ENCODE assay signal across 17 cellular contexts in the genomic region with DNA sequence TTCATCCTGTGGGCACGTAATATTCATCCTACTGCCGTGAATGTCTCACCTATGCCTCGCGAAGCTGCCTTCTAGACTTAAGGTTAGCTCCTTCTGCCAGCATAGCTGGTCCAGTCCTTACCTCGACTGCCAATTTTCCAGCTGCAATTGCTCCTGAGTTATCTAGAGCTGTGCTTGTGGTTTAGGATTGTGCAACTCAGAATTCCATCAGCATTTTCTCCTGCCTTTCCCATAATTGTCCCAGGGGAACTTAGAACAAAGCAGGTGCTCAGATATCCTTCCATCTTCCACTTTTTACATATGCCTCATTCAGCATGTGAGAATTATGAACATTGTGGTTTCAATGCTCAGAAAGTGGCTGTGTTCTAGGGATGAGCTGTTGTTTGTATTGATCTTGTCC.
A peak's percentile ranks its signal among the peaks of the same experiment; 100 is the strongest.
DNase-seq lines count a peak whose midpoint lies in the region; ATAC-seq, FAIRE-seq and TF ChIP-seq lines count a peak whose summit lies in the region.
"Had no signal": no experiment of that assay in that cellular context is flagged by ENCODE, and none has a peak within 500 bp of the region (broad histone marks: within the 10 kb centered on the region; RNA-seq: fewer than 3 reads in every experiment).

No MANE protein-coding gene starts in this region.

- no peak for ATAC-seq in SK-N-SH treated with all-trans-retinoic acid at 6 μM for 48 hours
- no peak for ATAC-seq in left lobe of liver
- ATAC-seq: activated CD8-positive, alpha-beta T cell treated with anti-CD3 and anti-CD28 coated beads, Interleukin-2, amount 10 ng/mL, durations not matched to agents 7 days and 5 days; activated T-cell treated with anti-CD3 and anti-CD28 coated beads, Interleukin-2, amount 50 U/mL, for 72 hours; Panc1 had no signal

- intact Hi-C loops in kidney (cut with DNase I) = no loop called here

- H2AK5ac ChIP-seq in mesenchymal stem cell (ENCODE audit: low read length, severe bottlenecking) = no peak overlapping the region

- H3K9ac ChIP-seq in mesenchymal stem cell (ENCODE audit: low read length) = no peak overlapping the region
- H3K9ac ChIP-seq in kidney (ENCODE audit: low read length in 2 of 2) = no peak overlapping the region

- no peaks in the 10 kb centered on the region for H3K79me1 ChIP-seq in mesenchymal stem cell (replicated peaks; ENCODE audit: low read length, poor library complexity, severe bottlenecking)

- H2BK12ac ChIP-seq in mesenchymal stem cell (ENCODE audit: low read length in 2 of 2) = no peak overlapping the region

- H3K14ac ChIP-seq in mesenchymal stem cell (ENCODE audit: low read length in 2 of 2) = no peak overlapping the region

- no peak for TF ChIP-seq CTCF in kidney (IDR thresholded peaks at IDR 0.05; ENCODE audit: borderline replicate concordance, extremely low read depth, insufficient read depth)

- H3K27ac ChIP-seq in mesenchymal stem cell (ENCODE audit: low read length, poor library complexity, severe bottlenecking) = no peak overlapping the region
- H3K27ac ChIP-seq in kidney (ENCODE audit: low read depth in 2 of 2, low read length in 2 of 2) = no peak overlapping the region
- H3K27ac ChIP-seq: skin epidermis, thyroid gland had no signal

- H3K4me3 ChIP-seq in mesenchymal stem cell (ENCODE audit: insufficient read depth in 1 of 2, low read depth in 1 of 2, low read length in 2 of 2) (no peak overlapping the region), kidney (ENCODE audit: low read length in 2 of 2) (no peak overlapping the region)
- H3K4me3 ChIP-seq: skin epidermis, thyroid gland had no signal

- DNase-seq in H4 (ENCODE audit: low spot score) = peak; percentile 30
- DNase-seq in NCI-H2107 treated with DMSO at 0.1 percent for 48 hours (lab: John Stamatoyannopoulos, UW; ENCODE audit: unreplicated experiment) = peak; percentile 81
- peak; percentile 16 for DNase-seq in brain pericyte (ENCODE audit: low read depth, low spot score)
- peak; percentile 47 for DNase-seq in mesenchymal stem cell
- no peak for DNase-seq in HuH-7 (ENCODE audit: low spot score)
- no peak for DNase-seq in left lobe of liver (ENCODE audit: low spot score)
- DNase-seq in kidney = no peak
- DNase-seq: activated CD8-positive, alpha-beta T cell treated with anti-CD3 and anti-CD28 coated beads, Interleukin-2, amount 10 ng/mL, durations not matched to agents 7 days and 5 days; activated naive CD8-positive, alpha-beta T cell treated with anti-CD3 and anti-CD28 coated beads for 36 hours; activated T-cell treated with anti-CD3 and anti-CD28 coated beads, Interleukin-2, amount 50 U/mL, for 72 hours; GOT3; NCI-H1436 treated with DMSO at 0.1 percent for 48 hours; nucleus accumbens; thyroid gland had no signal

- H4K91ac ChIP-seq in mesenchymal stem cell (ENCODE audit: low read length) = no peak overlapping the region

- no peaks in the 10 kb centered on the region for H3K36me3 ChIP-seq in mesenchymal stem cell (ENCODE audit: control insufficient read depth in 1 of 2, insufficient read depth in 2 of 2, low read depth in 1 of 2, low read length in 2 of 2)
- no peaks in the 10 kb centered on the region for H3K36me3 ChIP-seq in kidney (ENCODE audit: control insufficient read depth in 1 of 2, insufficient read depth in 2 of 2, low read length in 2 of 2)
- H3K36me3 ChIP-seq: thyroid gland had no signal

- no peak overlapping the region for H2AFZ ChIP-seq in mesenchymal stem cell (ENCODE audit: low read depth, low read length)

- H2BK15ac ChIP-seq in mesenchymal stem cell (ENCODE audit: low read depth, poor library complexity, severe bottlenecking) = no peak overlapping the region

- no peak overlapping the region for H3K4ac ChIP-seq in mesenchymal stem cell (ENCODE audit: low read depth in 1 of 2, low read length in 2 of 2)

- no peak overlapping the region for H2BK120ac ChIP-seq in mesenchymal stem cell (ENCODE audit: low read depth, low read length)

- H4K8ac ChIP-seq in mesenchymal stem cell (ENCODE audit: low read length) = no peak overlapping the region

- H3K23ac ChIP-seq in mesenchymal stem cell (ENCODE audit: low read length in 2 of 2) = no peak overlapping the region

- no peaks in the 10 kb centered on the region for H3K9me3 ChIP-seq in mesenchymal stem cell (ENCODE audit: control insufficient read depth, low read length)
- H3K9me3 ChIP-seq in kidney (ENCODE audit: control insufficient read depth in 1 of 2, low read length in 2 of 2) = no peaks in the 10 kb centered on the region
- H3K9me3 ChIP-seq: thyroid gland had no signal

- no peak for FAIRE-seq in kidney (lab: Jason Lieb, UNC)

- H3K18ac ChIP-seq in mesenchymal stem cell (ENCODE audit: low read depth in 1 of 2, low read length in 2 of 2) = no peak overlapping the region

- H2BK5ac ChIP-seq in mesenchymal stem cell (ENCODE audit: low read depth, low read length, poor library complexity, severe bottlenecking) = no peak overlapping the region

- H3K4me1 ChIP-seq in mesenchymal stem cell (ENCODE audit: control insufficient read depth, insufficient read depth, low read depth, low read length) (no peaks in the 10 kb centered on the region), kidney (ENCODE audit: control insufficient read depth in 1 of 2, insufficient read depth in 1 of 2, low read depth in 1 of 2, low read length in 2 of 2) (no peaks in the 10 kb centered on the region)
- H3K4me1 ChIP-seq: thyroid gland had no signal

- H3K27me3 ChIP-seq in mesenchymal stem cell (ENCODE audit: control insufficient read depth in 1 of 2, insufficient read depth in 1 of 2, low read length in 2 of 2) = no peaks in the 10 kb centered on the region
- H3K27me3 ChIP-seq: thyroid gland had no signal

- 73% methylated on average over 5 of the region's 5 CpGs for WGBS in mesenchymal stem cell

- no peak overlapping the region for H3K4me2 ChIP-seq in mesenchymal stem cell (ENCODE audit: low read length, poor library complexity, severe bottlenecking)

TF ChIP-seq in SK-N-SH treated with all-trans-retinoic acid at 6 μM for 48 hours, 23 proteins besides CTCF, POLR2A, EP300 and RAD21:
- TF ChIP-seq CSDC2 (CRISPR knock-in tag; IDR thresholded peaks at IDR 0.05) = no peak
- TF ChIP-seq ZFP3 (CRISPR knock-in tag; IDR thresholded peaks at IDR 0.05) = no peak
- no peak for TF ChIP-seq ZC3H10 (CRISPR knock-in tag; IDR thresholded peaks at IDR 0.05)
- TF ChIP-seq SNAI2 (CRISPR knock-in tag; IDR thresholded peaks at IDR 0.05) = no peak
- TF ChIP-seq, protein P1, sequence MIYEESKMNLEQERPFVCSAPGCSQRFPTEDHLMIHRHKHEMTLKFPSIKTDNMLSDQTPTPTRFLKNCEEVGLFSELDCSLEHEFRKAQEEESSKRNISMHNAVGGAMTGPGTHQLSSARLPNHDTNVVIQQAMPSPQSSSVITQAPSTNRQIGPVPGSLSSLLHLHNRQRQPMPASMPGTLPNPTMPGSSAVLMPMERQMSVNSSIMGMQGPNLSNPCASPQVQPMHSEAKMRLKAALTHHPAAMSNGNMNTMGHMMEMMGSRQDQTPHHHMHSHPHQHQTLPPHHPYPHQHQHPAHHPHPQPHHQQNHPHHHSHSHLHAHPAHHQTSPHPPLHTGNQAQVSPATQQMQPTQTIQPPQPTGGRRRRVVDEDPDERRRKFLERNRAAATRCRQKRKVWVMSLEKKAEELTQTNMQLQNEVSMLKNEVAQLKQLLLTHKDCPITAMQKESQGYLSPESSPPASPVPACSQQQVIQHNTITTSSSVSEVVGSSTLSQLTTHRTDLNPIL (CRISPR knock-in tag; IDR thresholded peaks at IDR 0.05; ENCODE audit: low read depth) = no peak

Comparison
In these comparisons a context has a peak if more than half of its experiments do, and no peak if none do; other contexts are left out.
1. DNase-seq: peak in H4 (single experiment), NCI-H2107 treated with DMSO at 0.1 percent for 48 hours (single experiment), brain pericyte (single experiment) and mesenchymal stem cell (single experiment); none in HuH-7 (single experiment), left lobe of liver (single experiment) and kidney (single experiment).